16 cellular contexts compared by ENCODE assay signal in genomic region chr17:18270046-18270850, GRCh38.
"Had no signal": no experiment of that assay in that cellular context is flagged by ENCODE, and none has a peak within 500 bp of the region (broad histone marks: within the 10 kb centered on the region; RNA-seq: fewer than 3 reads in every experiment).

No MANE protein-coding gene starts in this region.

- DNase-seq: activated naive CD4-positive, alpha-beta T cell treated with anti-CD3 and anti-CD28 coated beads, Interleukin-2, amount 50 U/mL, for 16 hours; activated T-cell treated with anti-CD3 and anti-CD28 coated beads for 4 hours; amniotic stem cell; central memory CD4-positive, alpha-beta T cell; colonic mucosa; foreskin fibroblast; glutamatergic neuron; immature natural killer cell; lower lobe of right lung; pancreas; spleen; upper lobe of right lung had no signal

- H3K36me3 ChIP-seq: colonic mucosa had no signal

- FAIRE-seq: endothelial cell of umbilical vein, pancreas had no signal

- H3K27me3 ChIP-seq: colonic mucosa, pancreas, spleen, upper lobe of right lung had no signal

- H3K4me1 ChIP-seq: colonic mucosa, lower lobe of right lung, pancreas, upper lobe of right lung had no signal

- H3K27ac Mint-ChIP-seq: immature natural killer cell; T-helper 2 cell treated with Interferon-gamma antibody and Interleukin-4, amounts not matched to agents 5 μg/mL and 100 μg/mL, for 36 hours had no signal

- H3K4me3 Mint-ChIP-seq: immature natural killer cell; T-helper 2 cell treated with Interferon-gamma antibody and Interleukin-4, amounts not matched to agents 5 μg/mL and 100 μg/mL, for 36 hours had no signal

- H3K9me3 Mint-ChIP-seq: immature natural killer cell; T-helper 2 cell treated with Interferon-gamma antibody and Interleukin-4, amounts not matched to agents 5 μg/mL and 100 μg/mL, for 36 hours had no signal

- H3K4me3 ChIP-seq: colonic mucosa, lower lobe of right lung, pancreas, spleen, thoracic aorta, upper lobe of right lung had no signal

- H3K27ac ChIP-seq: colonic mucosa, lower lobe of right lung, pancreas, spleen, thoracic aorta, upper lobe of right lung had no signal

- H3K9me3 ChIP-seq: colonic mucosa, lower lobe of right lung, pancreas, spleen, thoracic aorta, upper lobe of right lung had no signal

- ATAC-seq: lower lobe of right lung, pancreas, sciatic nerve, upper lobe of right lung had no signal
